25 cellular contexts compared by ENCODE assay signal in the genomic region with DNA sequence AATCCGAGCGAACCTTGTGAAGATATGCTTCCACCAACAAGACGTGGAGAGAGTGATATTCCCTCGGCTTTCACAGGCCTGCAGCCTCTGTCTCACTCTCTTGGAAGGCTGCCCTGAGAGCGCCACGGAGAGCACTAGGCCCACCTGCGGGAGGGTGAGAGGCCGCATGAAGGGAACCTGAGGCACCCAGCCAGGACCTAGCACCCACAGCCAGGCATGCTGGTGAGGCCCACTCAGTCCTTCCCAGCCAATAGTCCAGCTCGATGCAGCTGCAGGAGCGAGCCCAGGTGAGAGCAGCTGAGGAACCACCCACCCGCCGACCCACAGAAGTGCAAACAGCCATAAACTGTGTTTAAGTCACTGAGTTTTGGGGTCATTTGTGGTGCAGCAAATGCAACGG.
DNase-seq lines count a peak whose midpoint lies in the region; ATAC-seq, FAIRE-seq and TF ChIP-seq lines count a peak whose summit lies in the region.
"Had no signal": no experiment of that assay in that cellular context is flagged by ENCODE, and none has a peak within 500 bp of the region (broad histone marks: within the 10 kb centered on the region; RNA-seq: fewer than 3 reads in every experiment).

No MANE protein-coding gene starts in this region.

- H3K36me3 Mint-ChIP-seq in progenitor cell of endocrine pancreas (ENCODE audit: insufficient read depth) = no peaks in the 10 kb centered on the region
- H3K36me3 Mint-ChIP-seq: CD14-positive monocyte; CD8-positive, alpha-beta memory T cell had no signal

- TF ChIP-seq RAD21 in HepG2 (CRISPR knock-in tag; IDR thresholded peaks at IDR 0.05) = no peak
- no peak for TF ChIP-seq RAD21 in K562 (CRISPR knock-in tag; conservative IDR thresholded peaks at IDR 0.05 in 1 of 2, IDR thresholded peaks at IDR 0.05 in 1 of 2)

- H2AK5ac ChIP-seq in neuronal stem cell (ENCODE audit: low read depth, low read length) = no peak overlapping the region

- H3K9me3 Mint-ChIP-seq in progenitor cell of endocrine pancreas (ENCODE audit: low read depth) = no peaks in the 10 kb centered on the region
- H3K9me3 Mint-ChIP-seq: CD4-positive, alpha-beta T cell; CD8-positive, alpha-beta memory T cell had no signal

- H3K4me3 ChIP-seq in HepG2 (replicated peaks in 1 of 3; ENCODE audit: insufficient read depth in 1 of 3, low read depth in 2 of 3, low read length in 3 of 3) = no peak overlapping the region
- no peak overlapping the region for H3K4me3 ChIP-seq in right lobe of liver
- no peak overlapping the region for H3K4me3 ChIP-seq in K562
- H3K4me3 ChIP-seq in neuronal stem cell (ENCODE audit: low read length in 2 of 2) = no peak overlapping the region
- no peak overlapping the region for H3K4me3 ChIP-seq in upper lobe of left lung
- H3K4me3 ChIP-seq: A549; BLaER1 treated with 17β-estradiol and CSF1 and Interleukin-3, amounts not matched to agents 10 nM and 100 nM had no signal

- peak overlapping the region; percentile 65 for H3K14ac ChIP-seq in neuronal stem cell (ENCODE audit: low read length)

- H3K4me1 ChIP-seq in HepG2 (ENCODE audit: insufficient read depth, low read length) (no peaks in the 10 kb centered on the region), right lobe of liver (no peaks in the 10 kb centered on the region), K562 (replicated peaks in 1 of 2; ENCODE audit: control insufficient read depth in 2 of 2, insufficient read depth in 2 of 2, low read length in 2 of 2) (peaks cover 0 to 8% of the 10 kb centered on the region in 2 experiments; a peak in 3 of 5 replicates), neuronal stem cell (ENCODE audit: control insufficient read depth in 2 of 2, insufficient read depth in 1 of 2, low read depth in 1 of 2, low read length in 2 of 2) (peaks cover 2 to 8% of the 10 kb centered on the region in 2 donors), upper lobe of left lung (no peaks in the 10 kb centered on the region)
- H3K4me1 ChIP-seq: A549; BE2C; BLaER1 treated with 17β-estradiol and CSF1 and Interleukin-3, amounts not matched to agents 10 nM and 100 nM had no signal

- no peak overlapping the region for H4K8ac ChIP-seq in neuronal stem cell (ENCODE audit: low read depth, low read length)

- no peaks in the 10 kb centered on the region for H3K9me1 ChIP-seq in K562 (ENCODE audit: control insufficient read depth, insufficient read depth, low read length)

- WGBS in HepG2 (ENCODE audit: low lambda C conversion rate) = 47% methylated on average over 12 of the region's 13 CpGs
- 92% methylated on average over 7 of the region's 13 CpGs for WGBS in right lobe of liver (ENCODE audit: insufficient coverage, low coverage, low lambda C conversion rate, missing lambda C conversion rate)
- 40% methylated on average over 12 of the region's 13 CpGs for WGBS in K562 (ENCODE audit: insufficient coverage, low coverage, missing lambda C conversion rate)
- no CpG with 5 or more reads among the region's 13 CpGs for WGBS in neuronal stem cell (ENCODE audit: extremely low coverage in 2 of 2, insufficient read length in 2 of 2, insufficient replicate concordance in 1 of 2), 2 donors
- 89 to 96% methylated on average over 9 to 13 of the region's 13 CpGs for WGBS in upper lobe of left lung, 2 donors

- H3K27me3 Mint-ChIP-seq in progenitor cell of endocrine pancreas = peaks cover 1% of the 10 kb centered on the region
- H3K27me3 Mint-ChIP-seq: CD4-positive, alpha-beta T cell had no signal

- H3K4ac ChIP-seq in neuronal stem cell (ENCODE audit: low read length) = no peak overlapping the region

- intact Hi-C loops in HepG2 (cut with micrococcal nuclease; ENCODE audit: unreplicated experiment) = no loop called here
- intact Hi-C loops in right lobe of liver (cut with DNase I) = no loop called here
- intact Hi-C loops in K562 (cut with micrococcal nuclease) = no loop called here

- in situ Hi-C loops in HepG2 (cut with HindIII; ENCODE audit: extremely low pct_ligation_motif_present, low pct_unique_long_range_greater_than_20kb) (no loop called here), K562 (cut with MboI) (no loop called here)

- no peak for FAIRE-seq in HepG2 (lab: Jason Lieb, UNC)
- no peak for FAIRE-seq in K562 (lab: Jason Lieb, UNC)
- FAIRE-seq: A549, D721Med, GM12891, GM18507 had no signal

- no peaks in the 10 kb centered on the region for H3K79me2 ChIP-seq in HepG2 (ENCODE audit: insufficient read depth, low read length)
- no peaks in the 10 kb centered on the region for H3K79me2 ChIP-seq in K562 (ENCODE audit: control insufficient read depth, insufficient read depth, low read length)

- H3K9me3 ChIP-seq in HepG2 (ENCODE audit: low read length) (no peaks in the 10 kb centered on the region), right lobe of liver (no peaks in the 10 kb centered on the region), K562 (replicated peaks; ENCODE audit: control insufficient read depth, insufficient read depth, low read depth, low read length) (no peaks in the 10 kb centered on the region), neuronal stem cell (replicated peaks in 1 of 2; ENCODE audit: control insufficient read depth in 2 of 2, insufficient read depth in 1 of 2, low read depth in 1 of 2, low read length in 2 of 2) (peaks cover 0 to 15% of the 10 kb centered on the region in 2 donors), upper lobe of left lung (no peaks in the 10 kb centered on the region)
- H3K9me3 ChIP-seq: A549, BE2C had no signal

- peaks cover 0 to 25% of the 10 kb centered on the region in 2 experiments; a peak in 1 of 5 replicates for H3K27me3 ChIP-seq in HepG2 (ENCODE audit: control insufficient read depth in 1 of 2, insufficient read depth in 2 of 2, low read length in 2 of 2)
- no peaks in the 10 kb centered on the region for H3K27me3 ChIP-seq in right lobe of liver
- H3K27me3 ChIP-seq in K562 (ENCODE audit: control insufficient read depth in 2 of 2, insufficient read depth in 2 of 2, low read length in 2 of 2) = peaks cover 15 to 35% of the 10 kb centered on the region in 2 experiments
- no peaks in the 10 kb centered on the region for H3K27me3 ChIP-seq in neuronal stem cell (ENCODE audit: control insufficient read depth in 3 of 3, insufficient read depth in 3 of 3, low read depth in 1 of 3, low read length in 3 of 3)
- H3K27me3 ChIP-seq in upper lobe of left lung = no peaks in the 10 kb centered on the region
- H3K27me3 ChIP-seq: BE2C; BLaER1 treated with 17β-estradiol and CSF1 and Interleukin-3, amounts not matched to agents 10 nM and 100 nM had no signal

- no peaks in the 10 kb centered on the region for H3K79me1 ChIP-seq in neuronal stem cell (ENCODE audit: low read depth, low read length)

- ATAC-seq in HepG2 = peak; percentile 33
- ATAC-seq in right lobe of liver = no peak
- no peak for ATAC-seq in K562
- no peak for ATAC-seq in upper lobe of left lung (ENCODE audit: low FRiP score in 2 of 2)
- ATAC-seq: A549 had no signal

- no peak overlapping the region for H3K4me3 Mint-ChIP-seq in progenitor cell of endocrine pancreas (ENCODE audit: low read depth)
- H3K4me3 Mint-ChIP-seq: CD14-positive monocyte; CD4-positive, alpha-beta T cell; CD8-positive, alpha-beta memory T cell had no signal

- H2AFZ ChIP-seq in HepG2 (ENCODE audit: low read length) (no peak overlapping the region), K562 (ENCODE audit: low read depth, low read length) (peak overlapping the region; percentile 7; the same call in 1 of the 2 replicates), neuronal stem cell (ENCODE audit: low read length) (no peak overlapping the region)

- DNase-seq in HepG2 (ENCODE audit: low spot score) (no peak), right lobe of liver (no peak), K562 (ENCODE audit: extremely low read depth in 1 of 4, low spot score in 3 of 4) (no peak), neuronal stem cell (ENCODE audit: low spot score) (no peak), NCI-H82 treated with DMSO at 0.1 percent for 48 hours (lab: John Stamatoyannopoulos, UW; ENCODE audit: unreplicated experiment) (no peak), progenitor cell of endocrine pancreas (ENCODE audit: low spot score, unreplicated experiment) (no peak), upper lobe of left lung (no peak)
- DNase-seq: 8988T; ACHN; AML-193; BE2C; CD4-positive, alpha-beta T cell; CD8-positive, alpha-beta memory T cell; DMS 273 treated with DMSO at 0.1 percent for 48 hours; DMS79 treated with DMSO at 0.1 percent for 48 hours; GF-D8; GOT3; H7; HCEC 1CT had no signal

- peak overlapping the region; percentile 15 for H4K91ac ChIP-seq in neuronal stem cell (ENCODE audit: low read depth, low read length, poor library complexity)

- CTCF ChIA-PET in HepG2 (lab: Yijun Ruan, JAX; ENCODE audit: low intra/inter-chr PET ratio, low total read pairs) (no interaction called here), K562 (lab: Yijun Ruan, JAX; ENCODE audit: low intra/inter-chr PET ratio) (no interaction called here)

- TF ChIP-seq CTCF in HepG2 (CRISPR knock-in tag; IDR thresholded peaks at IDR 0.05) (no peak), right lobe of liver (IDR thresholded peaks at IDR 0.05) (no peak), K562 (IDR thresholded peaks at IDR 0.05 in 2 of 3, conservative IDR thresholded peaks at IDR 0.05 in 1 of 3; ENCODE audit: insufficient read depth in 2 of 3, low read depth in 1 of 3, low read length in 3 of 3) (no peak), progenitor cell of endocrine pancreas (IDR thresholded peaks at IDR 0.05; ENCODE audit: unreplicated experiment) (no peak), upper lobe of left lung (IDR thresholded peaks at IDR 0.05) (no peak)

- no peak overlapping the region for H3K4me2 ChIP-seq in HepG2 (ENCODE audit: low read depth, low read length)
- H3K4me2 ChIP-seq in K562 (ENCODE audit: insufficient read depth, low read length) = no peak overlapping the region
- no peak overlapping the region for H3K4me2 ChIP-seq in neuronal stem cell (ENCODE audit: insufficient read depth, low read length, poor library complexity, severe bottlenecking)
- H3K4me2 ChIP-seq: A549; BLaER1 treated with 17β-estradiol and CSF1 and Interleukin-3, amounts not matched to agents 10 nM and 100 nM had no signal

- peak overlapping the region; percentile 77 for H2BK120ac ChIP-seq in neuronal stem cell (ENCODE audit: low read depth, low read length)

- H3K23ac ChIP-seq in neuronal stem cell (ENCODE audit: low read depth, low read length, poor library complexity) = peak overlapping the region; percentile 22

- POLR2A ChIA-PET in HepG2 (lab: Yijun Ruan, JAX) (no interaction called here), K562 (lab: Yijun Ruan, JAX) (no interaction called here)

- no peak overlapping the region for H2BK12ac ChIP-seq in neuronal stem cell (ENCODE audit: low read length)

- H3K4me1 Mint-ChIP-seq in progenitor cell of endocrine pancreas (ENCODE audit: low read depth) = no peaks in the 10 kb centered on the region
- H3K4me1 Mint-ChIP-seq: CD14-positive monocyte; CD8-positive, alpha-beta memory T cell had no signal

- TF ChIP-seq EP300 in HepG2 (IDR thresholded peaks at IDR 0.05; ENCODE audit: low read depth in 2 of 2, low read length in 2 of 2) = no peak
- TF ChIP-seq EP300 in HepG2 (CRISPR knock-in tag; IDR thresholded peaks at IDR 0.05; ENCODE audit: borderline replicate concordance) = no peak
- no peak for TF ChIP-seq EP300 in K562 (IDR thresholded peaks at IDR 0.05; ENCODE audit: low read length)
- TF ChIP-seq EP300 in upper lobe of left lung (IDR thresholded peaks at IDR 0.05) = no peak

- H3K27ac ChIP-seq in HepG2 (ENCODE audit: extremely low read length, insufficient read depth, low read length) = no peak overlapping the region
- H3K27ac ChIP-seq in right lobe of liver = no peak overlapping the region
- H3K27ac ChIP-seq in K562 (ENCODE audit: extremely low read depth, low read depth, low read length) = no peak overlapping the region
- H3K27ac ChIP-seq in neuronal stem cell (replicated peaks; ENCODE audit: low read length) = no peak overlapping the region
- no peak overlapping the region for H3K27ac ChIP-seq in upper lobe of left lung
- H3K27ac ChIP-seq: A549; BLaER1 treated with 17β-estradiol and CSF1 and Interleukin-3, amounts not matched to agents 10 nM and 100 nM had no signal

- H3K36me3 ChIP-seq in HepG2 (replicated peaks in 1 of 2; ENCODE audit: control insufficient read depth in 1 of 2, insufficient read depth in 2 of 2, low read length in 2 of 2) (no peaks in the 10 kb centered on the region), right lobe of liver (no peaks in the 10 kb centered on the region), K562 (ENCODE audit: control insufficient read depth, insufficient read depth, low read length) (no peaks in the 10 kb centered on the region), neuronal stem cell (replicated peaks in 1 of 2; ENCODE audit: control insufficient read depth in 2 of 2, insufficient read depth in 2 of 2, low read length in 2 of 2) (no peaks in the 10 kb centered on the region), upper lobe of left lung (no peaks in the 10 kb centered on the region)
- H3K36me3 ChIP-seq: BE2C; BLaER1 treated with 17β-estradiol and CSF1 and Interleukin-3, amounts not matched to agents 10 nM and 100 nM had no signal

- no peak overlapping the region for H2BK5ac ChIP-seq in neuronal stem cell (ENCODE audit: low read length)

- H4K20me1 ChIP-seq in HepG2 (ENCODE audit: insufficient read depth, low read length) = no peaks in the 10 kb centered on the region
- H4K20me1 ChIP-seq in K562 (replicated peaks; ENCODE audit: control insufficient read depth, insufficient read depth, low read length) = no peaks in the 10 kb centered on the region
- H4K20me1 ChIP-seq: BLaER1 treated with 17β-estradiol and CSF1 and Interleukin-3, amounts not matched to agents 10 nM and 100 nM had no signal

- H3K9ac ChIP-seq in HepG2 (ENCODE audit: insufficient read depth, low read depth, low read length) (no peak overlapping the region), K562 (ENCODE audit: insufficient read depth in 1 of 2, low read depth in 2 of 2, low read length in 2 of 2) (no peak overlapping the region), neuronal stem cell (ENCODE audit: low read depth, low read length, poor library complexity) (no peak overlapping the region)
- H3K9ac ChIP-seq: BLaER1 treated with 17β-estradiol and CSF1 and Interleukin-3, amounts not matched to agents 10 nM and 100 nM had no signal

- H2BK15ac ChIP-seq in neuronal stem cell (ENCODE audit: low read length) = no peak overlapping the region

- no peak overlapping the region for H3K27ac Mint-ChIP-seq in progenitor cell of endocrine pancreas
- H3K27ac Mint-ChIP-seq: CD4-positive, alpha-beta T cell; CD8-positive, alpha-beta memory T cell had no signal

- no TSS peak for BruUV-seq in HepG2 (replicated peaks; lab: Mats Ljungman, UMichigan)
- BruUV-seq in K562 (replicated peaks; lab: Mats Ljungman, UMichigan) = no TSS peak

- TF ChIP-seq POLR2A in HepG2 (IDR thresholded peaks at IDR 0.05; ENCODE audit: insufficient read depth in 1 of 2, low read depth in 2 of 2, low read length in 2 of 2) (no peak), right lobe of liver (IDR thresholded peaks at IDR 0.05) (no peak), K562 (conservative IDR thresholded peaks at IDR 0.05) (no peak), upper lobe of left lung (IDR thresholded peaks at IDR 0.05) (no peak)

- H3K18ac ChIP-seq in neuronal stem cell (ENCODE audit: low read length) = peak overlapping the region; percentile 68
